ENCODE assay signal across 9 cellular contexts in the genomic region with DNA sequence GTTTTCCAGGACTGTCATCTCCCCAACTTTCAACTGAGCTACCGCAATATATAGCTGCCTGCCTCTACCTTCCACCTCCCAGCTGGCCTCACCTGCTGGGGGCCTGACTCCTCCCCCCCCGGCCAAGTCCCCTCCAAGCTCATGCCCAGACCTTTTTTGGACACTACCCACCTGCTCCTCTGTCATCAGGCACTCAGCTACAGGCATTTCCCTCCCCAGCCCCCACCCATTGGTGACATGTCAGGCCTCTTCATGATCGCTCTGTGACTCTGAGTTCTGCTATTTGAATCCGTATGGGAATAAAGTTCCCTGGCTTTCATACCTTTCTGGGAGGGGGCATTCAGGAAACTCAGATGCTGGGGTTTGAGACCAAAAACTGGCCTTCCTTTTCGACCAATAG. TPM values are rescaled to one million over a fixed set of nuclear protein-coding genes. Genes with fewer than 3 reads are reported as not detected.
A peak's percentile ranks its signal among the peaks of the same experiment; 100 is the strongest.
DNase-seq lines count a peak whose midpoint lies in the region; ATAC-seq and TF ChIP-seq lines count a peak whose summit lies in the region.
"Had no signal": no experiment of that assay in that cellular context is flagged by ENCODE, and none has a peak within 500 bp of the region (broad histone marks: within the 10 kb centered on the region; RNA-seq: fewer than 3 reads in every experiment).

No MANE protein-coding gene starts in this region.

- WGBS in heart left ventricle, 4 donors = 39 to 56% (median 54%) methylated on average over 5 of the region's 5 CpGs
- WGBS in urinary bladder = 71% methylated on average over 5 of the region's 5 CpGs

- peak overlapping the region; percentile 83 for H3K4me3 Mint-ChIP-seq in MCF 10A (ENCODE audit: unreplicated experiment)
- H3K4me3 Mint-ChIP-seq in naive thymus-derived CD4-positive, alpha-beta T cell = peak overlapping the region; percentile 25 to 97 (median 91)

- no peaks in the 10 kb centered on the region for H3K9me3 Mint-ChIP-seq in MCF 10A (ENCODE audit: unreplicated experiment)
- peaks cover 0 to 2% (median 0%) of the 10 kb centered on the region in 11 donors for H3K9me3 Mint-ChIP-seq in naive thymus-derived CD4-positive, alpha-beta T cell

- no peak for ATAC-seq in heart left ventricle
- no peak for ATAC-seq in naive thymus-derived CD4-positive, alpha-beta T cell
- no peak for ATAC-seq in HG03025 (IDR thresholded peaks at IDR 0.05; ENCODE audit: low FRiP score, unreplicated experiment)

- DNase-seq in heart left ventricle (peak in 1 of 5 donors; percentile 32), cardiac septum (ENCODE audit: low spot score) (no peak), MCF 10A (ENCODE audit: unreplicated experiment) (no peak), occipital lobe (lab: John Stamatoyannopoulos, UW) (no peak), caudate nucleus (lab: John Stamatoyannopoulos, UW) (no peak)
- DNase-seq in naive thymus-derived CD4-positive, alpha-beta T cell = no peak

- POLR2A ChIA-PET in MCF 10A (lab: Yijun Ruan, JAX) = interaction anchor here (1.2 to 1.6 kb wide), 3 partner anchors 14 to 24 kb away, joined by 3 to 4 read pairs (median 3); no protein-coding TSS in a partner anchor
- POLR2A ChIA-PET in naive thymus-derived CD4-positive, alpha-beta T cell (lab: Charles Lee) = interaction anchor here (0.9 to 2.2 kb wide), 4 partner anchors 15 to 42 kb away, joined by 3 to 10 read pairs (median 3); a partner anchor contains a TSS

- H3K36me3 Mint-ChIP-seq in MCF 10A (ENCODE audit: insufficient read depth, unreplicated experiment) = no peaks in the 10 kb centered on the region
- no peaks in the 10 kb centered on the region for H3K36me3 Mint-ChIP-seq in naive thymus-derived CD4-positive, alpha-beta T cell

- peaks cover 35 to 85% (median 74%) of the 10 kb centered on the region in 12 donors for H3K4me1 ChIP-seq in heart left ventricle
- H3K4me1 ChIP-seq in naive thymus-derived CD4-positive, alpha-beta T cell (ENCODE audit: control insufficient read depth in 2 of 2, insufficient read depth in 2 of 2, low read length in 2 of 2) = peaks cover 15 to 58% of the 10 kb centered on the region in 2 donors
- H3K4me1 ChIP-seq in urinary bladder (ENCODE audit: insufficient read depth) = peaks cover 2% of the 10 kb centered on the region

- H3K36me3 ChIP-seq in heart left ventricle = peaks cover 0 to 2% (median 0%) of the 10 kb centered on the region in 9 donors
- H3K36me3 ChIP-seq in naive thymus-derived CD4-positive, alpha-beta T cell (ENCODE audit: control insufficient read depth in 2 of 3, insufficient read depth in 3 of 3, low read length in 3 of 3) = no peaks in the 10 kb centered on the region
- no peaks in the 10 kb centered on the region for H3K36me3 ChIP-seq in urinary bladder (ENCODE audit: insufficient read depth)

- intact Hi-C loops in heart left ventricle (cut with DNase I) = loop anchor here in 5 of 10 donors (5.0 kb wide), 2 partner anchors 33 to 43 kb away; a partner anchor contains a TSS
- intact Hi-C loops in cardiac septum (cut with DNase I) = loop anchor here (5.0 kb wide), 1 partner anchor 33 kb away; no protein-coding TSS in a partner anchor
- intact Hi-C loops in MCF 10A (cut with micrococcal nuclease) = loop anchor here (5.0 kb wide), 1 partner anchor 33 kb away; no protein-coding TSS in a partner anchor
- intact Hi-C loops in naive thymus-derived CD4-positive, alpha-beta T cell (cut with micrococcal nuclease) = loop anchor here in 1 of 2 donors (2.0 to 5.0 kb wide), 3 partner anchors 25 to 163 kb away; a partner anchor contains a TSS

- TF ChIP-seq POLR2A in heart left ventricle (IDR thresholded peaks at IDR 0.05) = no peak

- no peak for TF ChIP-seq CTCF in heart left ventricle (IDR thresholded peaks at IDR 0.05)
- TF ChIP-seq CTCF in MCF 10A (IDR thresholded peaks at IDR 0.05; ENCODE audit: unreplicated experiment) = no peak

- H3K27ac Mint-ChIP-seq in MCF 10A (ENCODE audit: low read depth, unreplicated experiment) = peak overlapping the region; percentile 12
- peak overlapping the region in 8 of 9 donors; percentile 19 to 97 (median 83) for H3K27ac Mint-ChIP-seq in naive thymus-derived CD4-positive, alpha-beta T cell

- H3K27ac ChIP-seq in heart left ventricle = peak overlapping the region in 11 of 12 donors; percentile 80 to 98 (median 95)
- peak overlapping the region; percentile 18 for H3K27ac ChIP-seq in naive thymus-derived CD4-positive, alpha-beta T cell (ENCODE audit: low read depth, low read length)
- peak overlapping the region; percentile 7 for H3K27ac ChIP-seq in urinary bladder (ENCODE audit: low read depth)
- no peak overlapping the region for H3K27ac ChIP-seq in caudate nucleus (ENCODE audit: low read depth, low read length)

- H3K4me3 ChIP-seq in heart left ventricle (peak overlapping the region in 10 of 12 donors; percentile 86 to 98 (median 92)), urinary bladder (ENCODE audit: low read depth, low read length) (no peak overlapping the region)
- no peak overlapping the region for H3K4me3 ChIP-seq in naive thymus-derived CD4-positive, alpha-beta T cell (ENCODE audit: low read length)

- H3K27me3 Mint-ChIP-seq in MCF 10A (ENCODE audit: insufficient read depth, unreplicated experiment) = no peaks in the 10 kb centered on the region
- H3K27me3 Mint-ChIP-seq in naive thymus-derived CD4-positive, alpha-beta T cell = no peaks in the 10 kb centered on the region

- CTCF ChIA-PET in MCF 10A (lab: Yijun Ruan, JAX) = interaction anchor here (0.6 to 1.7 kb wide), 15 partner anchors 10 to 1054 kb away, joined by 3 to 11 read pairs (median 4); a partner anchor contains a TSS
- CTCF ChIA-PET in naive thymus-derived CD4-positive, alpha-beta T cell (lab: Charles Lee) = interaction anchor here (0.8 to 2.6 kb wide), 5 partner anchors 21 to 234 kb away, joined by 3 to 10 read pairs (median 4); a partner anchor contains a TSS

- H3K4me1 Mint-ChIP-seq in MCF 10A (ENCODE audit: insufficient read depth, unreplicated experiment) = peaks cover 18% of the 10 kb centered on the region
- H3K4me1 Mint-ChIP-seq in naive thymus-derived CD4-positive, alpha-beta T cell = peaks cover 25 to 72% (median 63%) of the 10 kb centered on the region in 7 donors

- BruUV-seq in MCF 10A (replicated peaks; lab: Mats Ljungman, UMichigan) = no TSS peak

- H3K9me3 ChIP-seq in heart left ventricle = no peaks in the 10 kb centered on the region
- H3K9me3 ChIP-seq in naive thymus-derived CD4-positive, alpha-beta T cell (ENCODE audit: control insufficient read depth in 2 of 3, low read length in 3 of 3) = no peaks in the 10 kb centered on the region

- no peaks in the 10 kb centered on the region for H3K27me3 ChIP-seq in heart left ventricle
- H3K27me3 ChIP-seq in naive thymus-derived CD4-positive, alpha-beta T cell (ENCODE audit: control insufficient read depth in 2 of 2, insufficient read depth in 2 of 2, low read length in 2 of 2) = no peaks in the 10 kb centered on the region

RNA-seq across cellular contexts. Expression of a gene that starts 1.8 kb away (rescaled TPM):
- total RNA-seq in heart left ventricle (100 to 1,000 TPM; 216 to 554 (median 459) TPM), cardiac septum (487 TPM), MCF 10A (2022) (44.7 and 49.8 TPM in 2 replicates), urinary bladder (41.8 TPM), occipital lobe (29.3 TPM)
- polyA plus RNA-seq in heart left ventricle (100 to 1,000 TPM; 234 to 327 TPM), urinary bladder (91.4 TPM)
- 100 to 1,000 TPM in 1 of 5 experiments, 10 to 100 TPM in 4; 41.3 to 101 (median 63.1) TPM for total RNA-seq in naive thymus-derived CD4-positive, alpha-beta T cell
- 1 to 10 TPM; 1.9 to 2.2 TPM for polyA plus RNA-seq in naive thymus-derived CD4-positive, alpha-beta T cell

RNA-seq across cellular contexts. Expression of a gene that starts 20.6 kb away (rescaled TPM):
- total RNA-seq in heart left ventricle (1 to 10 TPM in 4 of 9 donors, under 1 TPM in 5; 0.42 to 7.0 (median 0.91) TPM), cardiac septum (0.70 TPM), MCF 10A (2022) (6.5 and 7.0 TPM in 2 replicates), urinary bladder (6.7 TPM), occipital lobe (1.4 TPM)
- polyA plus RNA-seq in heart left ventricle (1 to 10 TPM in 1 of 2 donors, under 1 TPM in 1; 0.19 to 1.0 TPM), urinary bladder (1.2 TPM)
- 10 to 100 TPM in 1 of 5 experiments, 1 to 10 TPM in 3, under 1 TPM in 1; 0.98 to 79.0 (median 2.1) TPM for total RNA-seq in naive thymus-derived CD4-positive, alpha-beta T cell
- 1 to 10 TPM; 2.4 to 4.5 TPM for polyA plus RNA-seq in naive thymus-derived CD4-positive, alpha-beta T cell

RNA-seq across cellular contexts. Expression of a gene that starts 25.2 kb away (rescaled TPM):
- total RNA-seq in heart left ventricle (10 to 100 TPM; 30.5 to 55.5 (median 38.3) TPM), cardiac septum (41.8 TPM), MCF 10A (2022) (12.9 and 19.8 TPM in 2 replicates), urinary bladder (16.0 TPM), occipital lobe (37.1 TPM)
- polyA plus RNA-seq in heart left ventricle (10 to 100 TPM; 26.7 to 62.6 TPM), urinary bladder (50.5 TPM)
- 10 to 100 TPM; 32.6 to 87.3 (median 62.5) TPM for total RNA-seq in naive thymus-derived CD4-positive, alpha-beta T cell
- polyA plus RNA-seq in naive thymus-derived CD4-positive, alpha-beta T cell = 1 to 10 TPM; 3.0 to 4.0 TPM

RNA-seq across cellular contexts. Expression of a gene that starts 30.2 kb away (rescaled TPM):
- total RNA-seq in heart left ventricle (not detected), cardiac septum (not detected), MCF 10A (2022) (not detected in 2 replicates), urinary bladder (not detected), occipital lobe (not detected)
- polyA plus RNA-seq in heart left ventricle (not detected), urinary bladder (not detected)
- total RNA-seq in naive thymus-derived CD4-positive, alpha-beta T cell = under 1 TPM in 3 of 5 experiments, not detected in 2; 0.34 to 0.78 (median 0.60) TPM
- not detected for polyA plus RNA-seq in naive thymus-derived CD4-positive, alpha-beta T cell
- total RNA-seq: lower leg skin had no signal

RNA-seq across cellular contexts. Expression of a gene that starts 43.2 kb away (rescaled TPM):
- total RNA-seq in heart left ventricle (10 to 100 TPM in 1 of 9 donors, 1 to 10 TPM in 8; 3.5 to 28.7 (median 5.7) TPM), cardiac septum (7.9 TPM), MCF 10A (2022) (0.32 and 0.54 TPM in 2 replicates), urinary bladder (0.21 TPM), occipital lobe (1.6 TPM)
- polyA plus RNA-seq in heart left ventricle (10 to 100 TPM in 1 of 2 donors, 1 to 10 TPM in 1; 5.7 to 10.0 TPM), urinary bladder (2.6 TPM)
- total RNA-seq in naive thymus-derived CD4-positive, alpha-beta T cell = 1 to 10 TPM in 2 of 5 experiments, under 1 TPM in 3; 0.58 to 1.9 (median 0.91) TPM
- under 1 TPM; 0.18 to 0.19 TPM for polyA plus RNA-seq in naive thymus-derived CD4-positive, alpha-beta T cell

Comparison
In these comparisons a context has a peak if more than half of its experiments do, and no peak if none do; other contexts are left out.
1. H3K4me3 ChIP-seq: peak in heart left ventricle (10 of 12); none in naive thymus-derived CD4-positive, alpha-beta T cell (single experiment) and urinary bladder (single experiment).